In the genomic region with DNA sequence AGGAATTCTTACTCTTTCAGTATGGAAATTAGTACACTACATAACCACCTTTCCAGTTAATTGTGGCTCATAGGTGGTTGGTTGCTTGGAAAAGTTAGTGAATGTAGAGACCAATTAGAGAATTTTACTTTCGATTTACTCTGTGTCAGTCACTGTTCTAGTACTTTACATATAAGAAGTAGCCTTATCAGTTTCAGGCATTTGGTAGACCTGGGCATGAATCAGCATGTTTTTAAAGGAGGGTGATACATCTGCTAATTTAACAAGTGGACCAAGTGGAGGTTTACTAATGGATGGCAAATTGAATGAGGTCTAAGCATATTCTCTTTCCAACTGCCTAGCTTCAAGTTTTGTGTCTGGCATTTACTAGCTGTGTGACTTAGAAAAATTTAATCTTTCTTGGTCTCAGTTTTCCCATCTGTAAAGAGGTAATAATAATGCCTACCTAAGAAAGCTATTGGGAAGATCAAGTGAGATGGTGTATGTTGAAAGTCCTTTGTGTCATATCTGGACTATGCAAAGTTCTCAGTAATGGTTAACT, we compare ENCODE assay signal across 3 cellular contexts.
TF ChIP-seq lines count a peak whose summit lies in the region.

No MANE protein-coding gene starts in this region.

TF ChIP-seq in SK-N-SH, 30 proteins besides CTCF, POLR2A, EP300 and RAD21 (continued from another document):
- TF ChIP-seq, protein P1, sequence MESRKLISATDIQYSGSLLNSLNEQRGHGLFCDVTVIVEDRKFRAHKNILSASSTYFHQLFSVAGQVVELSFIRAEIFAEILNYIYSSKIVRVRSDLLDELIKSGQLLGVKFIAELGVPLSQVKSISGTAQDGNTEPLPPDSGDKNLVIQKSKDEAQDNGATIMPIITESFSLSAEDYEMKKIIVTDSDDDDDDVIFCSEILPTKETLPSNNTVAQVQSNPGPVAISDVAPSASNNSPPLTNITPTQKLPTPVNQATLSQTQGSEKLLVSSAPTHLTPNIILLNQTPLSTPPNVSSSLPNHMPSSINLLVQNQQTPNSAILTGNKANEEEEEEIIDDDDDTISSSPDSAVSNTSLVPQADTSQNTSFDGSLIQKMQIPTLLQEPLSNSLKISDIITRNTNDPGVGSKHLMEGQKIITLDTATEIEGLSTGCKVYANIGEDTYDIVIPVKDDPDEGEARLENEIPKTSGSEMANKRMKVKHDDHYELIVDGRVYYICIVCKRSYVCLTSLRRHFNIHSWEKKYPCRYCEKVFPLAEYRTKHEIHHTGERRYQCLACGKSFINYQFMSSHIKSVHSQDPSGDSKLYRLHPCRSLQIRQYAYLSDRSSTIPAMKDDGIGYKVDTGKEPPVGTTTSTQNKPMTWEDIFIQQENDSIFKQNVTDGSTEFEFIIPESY (IDR thresholded peaks at IDR 0.05; ENCODE audit: borderline replicate concordance, low read depth) = no peak
- TF ChIP-seq, protein P2, sequence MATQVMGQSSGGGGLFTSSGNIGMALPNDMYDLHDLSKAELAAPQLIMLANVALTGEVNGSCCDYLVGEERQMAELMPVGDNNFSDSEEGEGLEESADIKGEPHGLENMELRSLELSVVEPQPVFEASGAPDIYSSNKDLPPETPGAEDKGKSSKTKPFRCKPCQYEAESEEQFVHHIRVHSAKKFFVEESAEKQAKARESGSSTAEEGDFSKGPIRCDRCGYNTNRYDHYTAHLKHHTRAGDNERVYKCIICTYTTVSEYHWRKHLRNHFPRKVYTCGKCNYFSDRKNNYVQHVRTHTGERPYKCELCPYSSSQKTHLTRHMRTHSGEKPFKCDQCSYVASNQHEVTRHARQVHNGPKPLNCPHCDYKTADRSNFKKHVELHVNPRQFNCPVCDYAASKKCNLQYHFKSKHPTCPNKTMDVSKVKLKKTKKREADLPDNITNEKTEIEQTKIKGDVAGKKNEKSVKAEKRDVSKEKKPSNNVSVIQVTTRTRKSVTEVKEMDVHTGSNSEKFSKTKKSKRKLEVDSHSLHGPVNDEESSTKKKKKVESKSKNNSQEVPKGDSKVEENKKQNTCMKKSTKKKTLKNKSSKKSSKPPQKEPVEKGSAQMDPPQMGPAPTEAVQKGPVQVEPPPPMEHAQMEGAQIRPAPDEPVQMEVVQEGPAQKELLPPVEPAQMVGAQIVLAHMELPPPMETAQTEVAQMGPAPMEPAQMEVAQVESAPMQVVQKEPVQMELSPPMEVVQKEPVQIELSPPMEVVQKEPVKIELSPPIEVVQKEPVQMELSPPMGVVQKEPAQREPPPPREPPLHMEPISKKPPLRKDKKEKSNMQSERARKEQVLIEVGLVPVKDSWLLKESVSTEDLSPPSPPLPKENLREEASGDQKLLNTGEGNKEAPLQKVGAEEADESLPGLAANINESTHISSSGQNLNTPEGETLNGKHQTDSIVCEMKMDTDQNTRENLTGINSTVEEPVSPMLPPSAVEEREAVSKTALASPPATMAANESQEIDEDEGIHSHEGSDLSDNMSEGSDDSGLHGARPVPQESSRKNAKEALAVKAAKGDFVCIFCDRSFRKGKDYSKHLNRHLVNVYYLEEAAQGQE (IDR thresholded peaks at IDR 0.05; ENCODE audit: low read depth, low read length) = no peak
- no peak for TF ChIP-seq FOSL2 (IDR thresholded peaks at IDR 0.05; ENCODE audit: borderline replicate concordance, low read depth)
- no peak for TF ChIP-seq TAF1 (IDR thresholded peaks at IDR 0.05; ENCODE audit: borderline replicate concordance, low read depth, low read length)
- TF ChIP-seq YY1 (IDR thresholded peaks at IDR 0.05; ENCODE audit: low read depth) = no peak
- no peak for TF ChIP-seq GATA2 (CRISPR knock-in tag; IDR thresholded peaks at IDR 0.05)
- no peak for TF ChIP-seq MEF2A (IDR thresholded peaks at IDR 0.05; ENCODE audit: borderline replicate concordance, low read depth)
- no peak for TF ChIP-seq MXI1 (IDR thresholded peaks at IDR 0.05; ENCODE audit: low read depth, low read length)
- no peak for TF ChIP-seq POLR2AphosphoS5 (IDR thresholded peaks at IDR 0.05; ENCODE audit: low read depth, low read length)
- TF ChIP-seq, protein P3, sequence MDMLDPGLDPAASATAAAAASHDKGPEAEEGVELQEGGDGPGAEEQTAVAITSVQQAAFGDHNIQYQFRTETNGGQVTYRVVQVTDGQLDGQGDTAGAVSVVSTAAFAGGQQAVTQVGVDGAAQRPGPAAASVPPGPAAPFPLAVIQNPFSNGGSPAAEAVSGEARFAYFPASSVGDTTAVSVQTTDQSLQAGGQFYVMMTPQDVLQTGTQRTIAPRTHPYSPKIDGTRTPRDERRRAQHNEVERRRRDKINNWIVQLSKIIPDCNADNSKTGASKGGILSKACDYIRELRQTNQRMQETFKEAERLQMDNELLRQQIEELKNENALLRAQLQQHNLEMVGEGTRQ (IDR thresholded peaks at IDR 0.05; ENCODE audit: borderline replicate concordance, low read depth, low read length) = no peak
TF ChIP-seq in SK-N-SH: peak in this region for 0.

TF ChIP-seq in SK-N-SH treated with all-trans-retinoic acid at 6 μM for 48 hours, 23 proteins besides CTCF, POLR2A, EP300 and RAD21 (continued from another document):
- TF ChIP-seq, protein P4, sequence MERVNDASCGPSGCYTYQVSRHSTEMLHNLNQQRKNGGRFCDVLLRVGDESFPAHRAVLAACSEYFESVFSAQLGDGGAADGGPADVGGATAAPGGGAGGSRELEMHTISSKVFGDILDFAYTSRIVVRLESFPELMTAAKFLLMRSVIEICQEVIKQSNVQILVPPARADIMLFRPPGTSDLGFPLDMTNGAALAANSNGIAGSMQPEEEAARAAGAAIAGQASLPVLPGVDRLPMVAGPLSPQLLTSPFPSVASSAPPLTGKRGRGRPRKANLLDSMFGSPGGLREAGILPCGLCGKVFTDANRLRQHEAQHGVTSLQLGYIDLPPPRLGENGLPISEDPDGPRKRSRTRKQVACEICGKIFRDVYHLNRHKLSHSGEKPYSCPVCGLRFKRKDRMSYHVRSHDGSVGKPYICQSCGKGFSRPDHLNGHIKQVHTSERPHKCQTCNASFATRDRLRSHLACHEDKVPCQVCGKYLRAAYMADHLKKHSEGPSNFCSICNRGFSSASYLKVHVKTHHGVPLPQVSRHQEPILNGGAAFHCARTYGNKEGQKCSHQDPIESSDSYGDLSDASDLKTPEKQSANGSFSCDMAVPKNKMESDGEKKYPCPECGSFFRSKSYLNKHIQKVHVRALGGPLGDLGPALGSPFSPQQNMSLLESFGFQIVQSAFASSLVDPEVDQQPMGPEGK (CRISPR knock-in tag; IDR thresholded peaks at IDR 0.05; ENCODE audit: borderline replicate concordance) = no peak
- TF ChIP-seq ISL1 (CRISPR knock-in tag; IDR thresholded peaks at IDR 0.05) = no peak

TF ChIP-seq in HEK293T, 16 proteins besides CTCF, POLR2A, EP300 and RAD21 (continued from another document):
- TF ChIP-seq ZNF384 (IDR thresholded peaks at IDR 0.05) (no peak), HDGF (IDR thresholded peaks at IDR 0.05; ENCODE audit: borderline replicate concordance) (no peak)
